Comparison of ENCODE assay signal across 10 cellular contexts in genomic region chr10:11517150-11517549, GRCh38.
A peak's percentile ranks its signal among the peaks of the same experiment; 100 is the strongest.
DNase-seq lines count a peak whose midpoint lies in the region; ATAC-seq and TF ChIP-seq lines count a peak whose summit lies in the region.
"Had no signal": no experiment of that assay in that cellular context is flagged by ENCODE, and none has a peak within 500 bp of the region (broad histone marks: within the 10 kb centered on the region; RNA-seq: fewer than 3 reads in every experiment).

No MANE protein-coding gene starts in this region.

- intact Hi-C loops in posterior cingulate gyrus (cut with DNase I): loop anchor here (10.0 kb wide), 1 partner anchor 98 kb away; the partner anchor contains the start of gene USP6NL

- ATAC-seq in GM18511 (IDR thresholded peaks at IDR 0.05; ENCODE audit: unreplicated experiment): peak; percentile 70
- peak; percentile 53 for ATAC-seq in GM21390 (IDR thresholded peaks at IDR 0.05; ENCODE audit: unreplicated experiment)
- ATAC-seq in HG03280 (IDR thresholded peaks at IDR 0.05; ENCODE audit: unreplicated experiment): peak; percentile 48

- H3K4me3 ChIP-seq in epithelial cell of esophagus (ENCODE audit: low read length): no peak overlapping the region

- DNase-seq in epithelial cell of esophagus (ENCODE audit: low read depth): peak; percentile 65
- no peak for DNase-seq in putamen (ENCODE audit: low spot score)
- no peak for DNase-seq in posterior cingulate gyrus
- DNase-seq in NCI-H2107 treated with DMSO at 0.1 percent for 48 hours (lab: John Stamatoyannopoulos, UW; ENCODE audit: unreplicated experiment): no peak
- DNase-seq in NCI-H1048 (lab: John Stamatoyannopoulos, UW): no peak
- DNase-seq: activated CD4-positive, CD25-positive, alpha-beta regulatory T cell treated with anti-CD3 and anti-CD28 coated beads, Interleukin-2, amount 50 U/mL, for 72 hours; DMS79 had no signal

- no peak for TF ChIP-seq CTCF in epithelial cell of esophagus (IDR thresholded peaks at IDR 0.05; ENCODE audit: insufficient read depth, low read depth, low read length, missing control alignments)
